In the genomic region with DNA sequence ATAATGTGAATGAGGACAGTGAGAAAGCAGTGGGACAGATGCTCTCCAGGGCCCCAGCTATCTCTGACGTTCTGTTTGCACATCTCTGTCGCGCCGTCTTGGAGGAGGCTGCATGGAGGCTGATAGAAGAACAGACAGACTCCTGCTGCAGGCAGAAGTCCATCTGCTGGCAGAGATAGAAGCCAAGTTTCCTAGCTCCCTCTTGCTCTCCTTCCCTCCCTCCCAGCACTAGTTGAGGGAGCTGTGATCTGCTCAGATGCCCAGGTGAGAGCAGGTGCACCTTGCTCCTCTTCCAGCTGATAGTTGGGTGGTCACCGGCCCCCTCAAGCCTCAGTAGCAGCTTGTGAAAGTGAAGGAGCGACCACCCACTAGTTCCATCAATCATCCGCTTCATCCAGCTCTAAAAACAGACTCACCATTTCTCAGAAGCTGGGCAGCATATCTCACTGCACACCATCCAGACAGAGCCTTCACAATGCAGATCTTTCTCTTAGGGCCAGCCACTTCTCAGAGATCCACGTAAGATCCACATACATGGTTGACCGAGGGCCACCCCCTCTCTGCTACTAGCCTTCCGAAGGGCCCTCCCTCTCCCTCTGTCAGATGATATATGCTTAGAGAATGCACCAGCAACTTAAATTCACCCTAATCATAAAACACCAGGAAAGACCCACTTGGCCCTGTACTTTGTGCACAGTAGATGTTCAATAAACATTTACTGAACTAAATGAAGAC, we compare ENCODE assay signal across 1 cellular context.
A peak's percentile ranks its signal among the peaks of the same experiment; 100 is the strongest.
TF ChIP-seq lines count a peak whose summit lies in the region.

No MANE protein-coding gene starts in this region.

TF ChIP-seq in K562, 482 proteins besides CTCF, POLR2A, EP300 and RAD21 (continued from another document and continues in another):
- TF ChIP-seq, protein P1, sequence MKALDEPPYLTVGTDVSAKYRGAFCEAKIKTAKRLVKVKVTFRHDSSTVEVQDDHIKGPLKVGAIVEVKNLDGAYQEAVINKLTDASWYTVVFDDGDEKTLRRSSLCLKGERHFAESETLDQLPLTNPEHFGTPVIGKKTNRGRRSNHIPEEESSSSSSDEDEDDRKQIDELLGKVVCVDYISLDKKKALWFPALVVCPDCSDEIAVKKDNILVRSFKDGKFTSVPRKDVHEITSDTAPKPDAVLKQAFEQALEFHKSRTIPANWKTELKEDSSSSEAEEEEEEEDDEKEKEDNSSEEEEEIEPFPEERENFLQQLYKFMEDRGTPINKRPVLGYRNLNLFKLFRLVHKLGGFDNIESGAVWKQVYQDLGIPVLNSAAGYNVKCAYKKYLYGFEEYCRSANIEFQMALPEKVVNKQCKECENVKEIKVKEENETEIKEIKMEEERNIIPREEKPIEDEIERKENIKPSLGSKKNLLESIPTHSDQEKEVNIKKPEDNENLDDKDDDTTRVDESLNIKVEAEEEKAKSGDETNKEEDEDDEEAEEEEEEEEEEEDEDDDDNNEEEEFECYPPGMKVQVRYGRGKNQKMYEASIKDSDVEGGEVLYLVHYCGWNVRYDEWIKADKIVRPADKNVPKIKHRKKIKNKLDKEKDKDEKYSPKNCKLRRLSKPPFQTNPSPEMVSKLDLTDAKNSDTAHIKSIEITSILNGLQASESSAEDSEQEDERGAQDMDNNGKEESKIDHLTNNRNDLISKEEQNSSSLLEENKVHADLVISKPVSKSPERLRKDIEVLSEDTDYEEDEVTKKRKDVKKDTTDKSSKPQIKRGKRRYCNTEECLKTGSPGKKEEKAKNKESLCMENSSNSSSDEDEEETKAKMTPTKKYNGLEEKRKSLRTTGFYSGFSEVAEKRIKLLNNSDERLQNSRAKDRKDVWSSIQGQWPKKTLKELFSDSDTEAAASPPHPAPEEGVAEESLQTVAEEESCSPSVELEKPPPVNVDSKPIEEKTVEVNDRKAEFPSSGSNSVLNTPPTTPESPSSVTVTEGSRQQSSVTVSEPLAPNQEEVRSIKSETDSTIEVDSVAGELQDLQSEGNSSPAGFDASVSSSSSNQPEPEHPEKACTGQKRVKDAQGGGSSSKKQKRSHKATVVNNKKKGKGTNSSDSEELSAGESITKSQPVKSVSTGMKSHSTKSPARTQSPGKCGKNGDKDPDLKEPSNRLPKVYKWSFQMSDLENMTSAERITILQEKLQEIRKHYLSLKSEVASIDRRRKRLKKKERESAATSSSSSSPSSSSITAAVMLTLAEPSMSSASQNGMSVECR (CRISPR knock-in tag; IDR thresholded peaks at IDR 0.05), result no peak
- no peak for TF ChIP-seq HNRNPK (IDR thresholded peaks at IDR 0.05; ENCODE audit: low read depth, low read length, poor library complexity, severe bottlenecking)
- TF ChIP-seq SUPT5H (IDR thresholded peaks at IDR 0.05), result no peak
- no peak for TF ChIP-seq ZC3H8 (IDR thresholded peaks at IDR 0.05)
- TF ChIP-seq STAT5A (IDR thresholded peaks at IDR 0.05; ENCODE audit: borderline replicate concordance, low read length), result peak; percentile 97
- no peak for TF ChIP-seq WHSC1 (IDR thresholded peaks at IDR 0.05; ENCODE audit: low read length)
- TF ChIP-seq ZBED1 (IDR thresholded peaks at IDR 0.05), result peak; percentile 94
- TF ChIP-seq YY1 (IDR thresholded peaks at IDR 0.05; ENCODE audit: borderline replicate concordance in 1 of 3, control insufficient read depth in 1 of 3, extremely low read depth in 1 of 3, insufficient read depth in 3 of 3, insufficient read length in 1 of 3, insufficient replicate concordance in 2 of 3, low read depth in 1 of 3, low read length in 2 of 3), result peak in 1 of 3 experiments; percentile 22
- TF ChIP-seq, protein P2, sequence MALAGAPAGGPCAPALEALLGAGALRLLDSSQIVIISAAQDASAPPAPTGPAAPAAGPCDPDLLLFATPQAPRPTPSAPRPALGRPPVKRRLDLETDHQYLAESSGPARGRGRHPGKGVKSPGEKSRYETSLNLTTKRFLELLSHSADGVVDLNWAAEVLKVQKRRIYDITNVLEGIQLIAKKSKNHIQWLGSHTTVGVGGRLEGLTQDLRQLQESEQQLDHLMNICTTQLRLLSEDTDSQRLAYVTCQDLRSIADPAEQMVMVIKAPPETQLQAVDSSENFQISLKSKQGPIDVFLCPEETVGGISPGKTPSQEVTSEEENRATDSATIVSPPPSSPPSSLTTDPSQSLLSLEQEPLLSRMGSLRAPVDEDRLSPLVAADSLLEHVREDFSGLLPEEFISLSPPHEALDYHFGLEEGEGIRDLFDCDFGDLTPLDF (CRISPR knock-in tag; IDR thresholded peaks at IDR 0.05), result no peak
- no peak for TF ChIP-seq ESRRB (CRISPR knock-in tag; IDR thresholded peaks at IDR 0.05; ENCODE audit: borderline replicate concordance)
- peak; percentile 54 for TF ChIP-seq L3MBTL2 (IDR thresholded peaks at IDR 0.05)
- no peak for TF ChIP-seq ZNF253 (CRISPR knock-in tag; conservative IDR thresholded peaks at IDR 0.05)
- no peak for TF ChIP-seq ZBTB7A (IDR thresholded peaks at IDR 0.05; ENCODE audit: borderline replicate concordance, control insufficient read depth, low read depth, low read length)
- TF ChIP-seq HDAC3 (IDR thresholded peaks at IDR 0.05; ENCODE audit: borderline replicate concordance, partially characterized antibody), result peak; percentile 99
- 0 out of 2 replicates have a peak, but pooled peaks have one; percentile 71 for TF ChIP-seq ZNF57 (CRISPR knock-in tag; IDR thresholded peaks at IDR 0.05)
- TF ChIP-seq, protein P3, sequence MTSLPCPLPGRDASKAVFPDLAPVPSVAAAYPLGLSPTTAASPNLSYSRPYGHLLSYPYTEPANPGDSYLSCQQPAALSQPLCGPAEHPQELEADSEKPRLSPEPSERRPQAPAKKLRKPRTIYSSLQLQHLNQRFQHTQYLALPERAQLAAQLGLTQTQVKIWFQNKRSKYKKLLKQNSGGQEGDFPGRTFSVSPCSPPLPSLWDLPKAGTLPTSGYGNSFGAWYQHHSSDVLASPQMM (CRISPR knock-in tag; IDR thresholded peaks at IDR 0.05), result no peak
- TF ChIP-seq NCOR1 (IDR thresholded peaks at IDR 0.05), result peak; percentile 100
- peak; percentile 97 for TF ChIP-seq HLTF (IDR thresholded peaks at IDR 0.05)
- peak; percentile 99 for TF ChIP-seq DPF2 (IDR thresholded peaks at IDR 0.05)
- peak; percentile 68 for TF ChIP-seq BHLHE40 (IDR thresholded peaks at IDR 0.05; ENCODE audit: low read length)
- TF ChIP-seq, protein P4, sequence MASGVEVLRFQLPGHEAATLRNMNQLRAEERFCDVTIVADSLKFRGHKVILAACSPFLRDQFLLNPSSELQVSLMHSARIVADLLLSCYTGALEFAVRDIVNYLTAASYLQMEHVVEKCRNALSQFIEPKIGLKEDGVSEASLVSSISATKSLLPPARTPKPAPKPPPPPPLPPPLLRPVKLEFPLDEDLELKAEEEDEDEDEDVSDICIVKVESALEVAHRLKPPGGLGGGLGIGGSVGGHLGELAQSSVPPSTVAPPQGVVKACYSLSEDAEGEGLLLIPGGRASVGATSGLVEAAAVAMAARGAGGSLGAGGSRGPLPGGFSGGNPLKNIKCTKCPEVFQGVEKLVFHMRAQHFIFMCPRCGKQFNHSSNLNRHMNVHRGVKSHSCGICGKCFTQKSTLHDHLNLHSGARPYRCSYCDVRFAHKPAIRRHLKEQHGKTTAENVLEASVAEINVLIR (CRISPR knock-in tag; IDR thresholded peaks at IDR 0.05), result peak; percentile 70; the same call in 1 of the 2 replicates
- no peak for TF ChIP-seq DACH1 (IDR thresholded peaks at IDR 0.05; ENCODE audit: partially characterized antibody)
- no peak for TF ChIP-seq RBM34 (IDR thresholded peaks at IDR 0.05; ENCODE audit: borderline replicate concordance, insufficient read depth, low read length)
- TF ChIP-seq GABPB2 (CRISPR knock-in tag; conservative IDR thresholded peaks at IDR 0.05), result no peak
- no peak for TF ChIP-seq ZNF354B (CRISPR knock-in tag; IDR thresholded peaks at IDR 0.05)
- 0 out of 2 replicates have a peak, but pooled peaks have one; percentile 41 for TF ChIP-seq ILK (tag; IDR thresholded peaks at IDR 0.05; ENCODE audit: borderline replicate concordance, low read depth)
- TF ChIP-seq TAF15 (IDR thresholded peaks at IDR 0.05; ENCODE audit: low read depth, low read length), result no peak
- peak; percentile 94 to 99 for TF ChIP-seq TBL1XR1 (IDR thresholded peaks at IDR 0.05; ENCODE audit: low read length in 2 of 2)
- TF ChIP-seq, protein P5, sequence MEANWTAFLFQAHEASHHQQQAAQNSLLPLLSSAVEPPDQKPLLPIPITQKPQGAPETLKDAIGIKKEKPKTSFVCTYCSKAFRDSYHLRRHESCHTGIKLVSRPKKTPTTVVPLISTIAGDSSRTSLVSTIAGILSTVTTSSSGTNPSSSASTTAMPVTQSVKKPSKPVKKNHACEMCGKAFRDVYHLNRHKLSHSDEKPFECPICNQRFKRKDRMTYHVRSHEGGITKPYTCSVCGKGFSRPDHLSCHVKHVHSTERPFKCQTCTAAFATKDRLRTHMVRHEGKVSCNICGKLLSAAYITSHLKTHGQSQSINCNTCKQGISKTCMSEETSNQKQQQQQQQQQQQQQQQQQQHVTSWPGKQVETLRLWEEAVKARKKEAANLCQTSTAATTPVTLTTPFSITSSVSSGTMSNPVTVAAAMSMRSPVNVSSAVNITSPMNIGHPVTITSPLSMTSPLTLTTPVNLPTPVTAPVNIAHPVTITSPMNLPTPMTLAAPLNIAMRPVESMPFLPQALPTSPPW (CRISPR knock-in tag; IDR thresholded peaks at IDR 0.05), result peak; percentile 66
- TF ChIP-seq IRF2 (CRISPR knock-in tag; IDR thresholded peaks at IDR 0.05), result no peak
- TF ChIP-seq, protein P6, sequence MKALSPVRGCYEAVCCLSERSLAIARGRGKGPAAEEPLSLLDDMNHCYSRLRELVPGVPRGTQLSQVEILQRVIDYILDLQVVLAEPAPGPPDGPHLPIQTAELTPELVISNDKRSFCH (CRISPR knock-in tag; IDR thresholded peaks at IDR 0.05), result no peak
- TF ChIP-seq, protein P6 (tag; IDR thresholded peaks at IDR 0.05), result peak; percentile 83
- TF ChIP-seq KLF16 (IDR thresholded peaks at IDR 0.05), result peak; percentile 99
- peak; percentile 88 for TF ChIP-seq KHSRP (IDR thresholded peaks at IDR 0.05)
- TF ChIP-seq ZNF217 (CRISPR knock-in tag; IDR thresholded peaks at IDR 0.05), result no peak
- TF ChIP-seq, protein P7, sequence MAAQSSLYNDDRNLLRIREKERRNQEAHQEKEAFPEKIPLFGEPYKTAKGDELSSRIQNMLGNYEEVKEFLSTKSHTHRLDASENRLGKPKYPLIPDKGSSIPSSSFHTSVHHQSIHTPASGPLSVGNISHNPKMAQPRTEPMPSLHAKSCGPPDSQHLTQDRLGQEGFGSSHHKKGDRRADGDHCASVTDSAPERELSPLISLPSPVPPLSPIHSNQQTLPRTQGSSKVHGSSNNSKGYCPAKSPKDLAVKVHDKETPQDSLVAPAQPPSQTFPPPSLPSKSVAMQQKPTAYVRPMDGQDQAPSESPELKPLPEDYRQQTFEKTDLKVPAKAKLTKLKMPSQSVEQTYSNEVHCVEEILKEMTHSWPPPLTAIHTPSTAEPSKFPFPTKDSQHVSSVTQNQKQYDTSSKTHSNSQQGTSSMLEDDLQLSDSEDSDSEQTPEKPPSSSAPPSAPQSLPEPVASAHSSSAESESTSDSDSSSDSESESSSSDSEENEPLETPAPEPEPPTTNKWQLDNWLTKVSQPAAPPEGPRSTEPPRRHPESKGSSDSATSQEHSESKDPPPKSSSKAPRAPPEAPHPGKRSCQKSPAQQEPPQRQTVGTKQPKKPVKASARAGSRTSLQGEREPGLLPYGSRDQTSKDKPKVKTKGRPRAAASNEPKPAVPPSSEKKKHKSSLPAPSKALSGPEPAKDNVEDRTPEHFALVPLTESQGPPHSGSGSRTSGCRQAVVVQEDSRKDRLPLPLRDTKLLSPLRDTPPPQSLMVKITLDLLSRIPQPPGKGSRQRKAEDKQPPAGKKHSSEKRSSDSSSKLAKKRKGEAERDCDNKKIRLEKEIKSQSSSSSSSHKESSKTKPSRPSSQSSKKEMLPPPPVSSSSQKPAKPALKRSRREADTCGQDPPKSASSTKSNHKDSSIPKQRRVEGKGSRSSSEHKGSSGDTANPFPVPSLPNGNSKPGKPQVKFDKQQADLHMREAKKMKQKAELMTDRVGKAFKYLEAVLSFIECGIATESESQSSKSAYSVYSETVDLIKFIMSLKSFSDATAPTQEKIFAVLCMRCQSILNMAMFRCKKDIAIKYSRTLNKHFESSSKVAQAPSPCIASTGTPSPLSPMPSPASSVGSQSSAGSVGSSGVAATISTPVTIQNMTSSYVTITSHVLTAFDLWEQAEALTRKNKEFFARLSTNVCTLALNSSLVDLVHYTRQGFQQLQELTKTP (IDR thresholded peaks at IDR 0.05; ENCODE audit: low read depth in 1 of 2, partially characterized antibody in 2 of 2), result peak in 1 of 2 experiments; percentile 59
- TF ChIP-seq RBM15 (IDR thresholded peaks at IDR 0.05; ENCODE audit: insufficient read depth, low read length), result no peak
- TF ChIP-seq, protein P8, sequence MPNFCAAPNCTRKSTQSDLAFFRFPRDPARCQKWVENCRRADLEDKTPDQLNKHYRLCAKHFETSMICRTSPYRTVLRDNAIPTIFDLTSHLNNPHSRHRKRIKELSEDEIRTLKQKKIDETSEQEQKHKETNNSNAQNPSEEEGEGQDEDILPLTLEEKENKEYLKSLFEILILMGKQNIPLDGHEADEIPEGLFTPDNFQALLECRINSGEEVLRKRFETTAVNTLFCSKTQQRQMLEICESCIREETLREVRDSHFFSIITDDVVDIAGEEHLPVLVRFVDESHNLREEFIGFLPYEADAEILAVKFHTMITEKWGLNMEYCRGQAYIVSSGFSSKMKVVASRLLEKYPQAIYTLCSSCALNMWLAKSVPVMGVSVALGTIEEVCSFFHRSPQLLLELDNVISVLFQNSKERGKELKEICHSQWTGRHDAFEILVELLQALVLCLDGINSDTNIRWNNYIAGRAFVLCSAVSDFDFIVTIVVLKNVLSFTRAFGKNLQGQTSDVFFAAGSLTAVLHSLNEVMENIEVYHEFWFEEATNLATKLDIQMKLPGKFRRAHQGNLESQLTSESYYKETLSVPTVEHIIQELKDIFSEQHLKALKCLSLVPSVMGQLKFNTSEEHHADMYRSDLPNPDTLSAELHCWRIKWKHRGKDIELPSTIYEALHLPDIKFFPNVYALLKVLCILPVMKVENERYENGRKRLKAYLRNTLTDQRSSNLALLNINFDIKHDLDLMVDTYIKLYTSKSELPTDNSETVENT (CRISPR knock-in tag; IDR thresholded peaks at IDR 0.05), result peak; percentile 70; the same call in 1 of the 2 replicates
- TF ChIP-seq, protein P9, sequence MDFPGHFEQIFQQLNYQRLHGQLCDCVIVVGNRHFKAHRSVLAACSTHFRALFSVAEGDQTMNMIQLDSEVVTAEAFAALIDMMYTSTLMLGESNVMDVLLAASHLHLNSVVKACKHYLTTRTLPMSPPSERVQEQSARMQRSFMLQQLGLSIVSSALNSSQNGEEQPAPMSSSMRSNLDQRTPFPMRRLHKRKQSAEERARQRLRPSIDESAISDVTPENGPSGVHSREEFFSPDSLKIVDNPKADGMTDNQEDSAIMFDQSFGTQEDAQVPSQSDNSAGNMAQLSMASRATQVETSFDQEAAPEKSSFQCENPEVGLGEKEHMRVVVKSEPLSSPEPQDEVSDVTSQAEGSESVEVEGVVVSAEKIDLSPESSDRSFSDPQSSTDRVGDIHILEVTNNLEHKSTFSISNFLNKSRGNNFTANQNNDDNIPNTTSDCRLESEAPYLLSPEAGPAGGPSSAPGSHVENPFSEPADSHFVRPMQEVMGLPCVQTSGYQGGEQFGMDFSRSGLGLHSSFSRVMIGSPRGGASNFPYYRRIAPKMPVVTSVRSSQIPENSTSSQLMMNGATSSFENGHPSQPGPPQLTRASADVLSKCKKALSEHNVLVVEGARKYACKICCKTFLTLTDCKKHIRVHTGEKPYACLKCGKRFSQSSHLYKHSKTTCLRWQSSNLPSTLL (IDR thresholded peaks at IDR 0.05), result no peak
- TF ChIP-seq ZNF212 (CRISPR knock-in tag; IDR thresholded peaks at IDR 0.05), result peak; percentile 35; the same call in 1 of the 2 replicates
- peak in 1 of 2 experiments; percentile 59; a peak in 2 of 4 replicates for TF ChIP-seq SRF (CRISPR knock-in tag; IDR thresholded peaks at IDR 0.05)
- TF ChIP-seq SP1 (CRISPR knock-in tag; IDR thresholded peaks at IDR 0.05), result peak; percentile 79
- TF ChIP-seq ELF4 (CRISPR knock-in tag; IDR thresholded peaks at IDR 0.05), result peak; percentile 86; the same call in 1 of the 2 replicates
- TF ChIP-seq ZNF134 (CRISPR knock-in tag; conservative IDR thresholded peaks at IDR 0.05), result peak; percentile 54; the same call in 1 of the 2 replicates
